Comparison of ENCODE assay signal across 12 cellular contexts in the genomic region with DNA sequence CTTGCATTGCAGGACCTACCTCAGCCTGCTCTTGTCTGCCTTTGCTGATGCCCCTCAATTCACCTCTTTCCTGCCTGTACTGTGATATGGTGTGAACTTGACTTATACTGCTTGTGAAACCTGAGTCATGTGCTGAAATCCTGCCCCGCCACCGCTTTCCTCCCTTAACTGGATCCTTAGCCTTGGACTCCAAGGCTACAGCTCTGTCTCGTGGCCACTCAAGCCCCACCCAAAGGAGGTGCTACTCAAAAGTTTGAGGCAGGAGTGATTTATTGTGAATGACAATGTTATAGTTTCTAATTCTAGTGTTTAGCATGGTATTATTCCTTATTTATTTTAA. TPM values are rescaled to one million over a fixed set of nuclear protein-coding genes. Genes with fewer than 3 reads are reported as not detected.
DNase-seq lines count a peak whose midpoint lies in the region; ATAC-seq and TF ChIP-seq lines count a peak whose summit lies in the region.
"Had no signal": no experiment of that assay in that cellular context is flagged by ENCODE, and none has a peak within 500 bp of the region (broad histone marks: within the 10 kb centered on the region; RNA-seq: fewer than 3 reads in every experiment).

No MANE protein-coding gene starts in this region.

- BruUV-seq in mammary epithelial cell (replicated peaks; lab: Mats Ljungman, UMichigan) = no TSS peak

- intact Hi-C loops in mammary epithelial cell (cut with micrococcal nuclease) = loop anchor here (10.0 kb wide), 1 partner anchor 537 kb away; no protein-coding TSS in a partner anchor

- dilution Hi-C loops in mammary epithelial cell (cut with HindIII; ENCODE audit: low sequenced_read_pairs) = no loop called here

- H3K36me3 Mint-ChIP-seq in stimulated activated naive B cell treated with anti-CD40 and anti-IgM and Interleukin-4, amounts not matched to agents 10 μg/mL and 1 μg/mL and 100 μg/mL, for 72 hours = peaks cover 13 to 17% of the 10 kb centered on the region in 2 donors
- H3K36me3 Mint-ChIP-seq: CD8-positive, alpha-beta memory T cell had no signal

- no peak for TF ChIP-seq CTCF in mammary epithelial cell (conservative IDR thresholded peaks at IDR 0.05 in 1 of 2, IDR thresholded peaks at IDR 0.05 in 1 of 2; ENCODE audit: extremely low read depth in 1 of 2, insufficient read depth in 1 of 2, low read depth in 1 of 2, low read length in 2 of 2)

- H3K79me2 ChIP-seq in mammary epithelial cell (ENCODE audit: insufficient read depth, low read length) = no peaks in the 10 kb centered on the region

- ATAC-seq in HG03342 (IDR thresholded peaks at IDR 0.05; ENCODE audit: unreplicated experiment) (peak; percentile 37), HG02798 (IDR thresholded peaks at IDR 0.05; ENCODE audit: poor library complexity, unreplicated experiment) (no peak)
- peak in 1 of 2 donors; percentile 72 for ATAC-seq in stimulated activated naive B cell treated with anti-CD40 and anti-IgM and Interleukin-4, amounts not matched to agents 10 μg/mL and 1 μg/mL and 100 μg/mL, for 72 hours (replicated peaks)

- no peak overlapping the region for H3K27ac ChIP-seq in mammary epithelial cell (ENCODE audit: insufficient read depth, low read depth, low read length)

- no peak overlapping the region for H2AFZ ChIP-seq in mammary epithelial cell (ENCODE audit: low read depth, low read length)

- H3K27me3 Mint-ChIP-seq in stimulated activated naive B cell treated with anti-CD40 and anti-IgM and Interleukin-4, amounts not matched to agents 10 μg/mL and 1 μg/mL and 100 μg/mL, for 72 hours = no peaks in the 10 kb centered on the region

- H3K4me1 ChIP-seq in mammary epithelial cell (ENCODE audit: insufficient read depth, low read length) = peaks cover 14% of the 10 kb centered on the region

- in situ Hi-C loops in mammary epithelial cell (cut with MboI; ENCODE audit: low sequenced_read_pairs in 2 of 2) = no loop called here

- CTCF ChIA-PET in mammary epithelial cell (lab: Charles Lee; ENCODE audit: low non-redundant PET) = no interaction called here

- H3K4me3 Mint-ChIP-seq in stimulated activated naive B cell treated with anti-CD40 and anti-IgM and Interleukin-4, amounts not matched to agents 10 μg/mL and 1 μg/mL and 100 μg/mL, for 72 hours = peak overlapping the region in 1 of 2 donors; percentile 70
- H3K4me3 Mint-ChIP-seq: CD8-positive, alpha-beta memory T cell had no signal

- no peaks in the 10 kb centered on the region for H4K20me1 ChIP-seq in mammary epithelial cell (ENCODE audit: insufficient read depth, low read length)

- no peaks in the 10 kb centered on the region for H3K27me3 ChIP-seq in mammary epithelial cell (ENCODE audit: insufficient read depth, low read length)

- peak overlapping the region; percentile 15 for H3K27ac Mint-ChIP-seq in stimulated activated naive B cell treated with anti-CD40 and anti-IgM and Interleukin-4, amounts not matched to agents 10 μg/mL and 1 μg/mL and 100 μg/mL, for 72 hours
- H3K27ac Mint-ChIP-seq: CD8-positive, alpha-beta memory T cell had no signal

- no peak overlapping the region for H3K4me3 ChIP-seq in mammary epithelial cell (replicated peaks in 1 of 3; ENCODE audit: insufficient read depth in 1 of 3, low read depth in 2 of 3, low read length in 3 of 3)

- H3K9me3 Mint-ChIP-seq in stimulated activated naive B cell treated with anti-CD40 and anti-IgM and Interleukin-4, amounts not matched to agents 10 μg/mL and 1 μg/mL and 100 μg/mL, for 72 hours = peaks cover 0 to 2% of the 10 kb centered on the region in 2 donors
- H3K9me3 Mint-ChIP-seq: CD8-positive, alpha-beta memory T cell had no signal

- no peak overlapping the region for H3K9ac ChIP-seq in mammary epithelial cell (ENCODE audit: insufficient read depth, low read length)

- peaks cover 20 to 52% of the 10 kb centered on the region in 2 donors for H3K4me1 Mint-ChIP-seq in stimulated activated naive B cell treated with anti-CD40 and anti-IgM and Interleukin-4, amounts not matched to agents 10 μg/mL and 1 μg/mL and 100 μg/mL, for 72 hours

- H3K4me2 ChIP-seq in mammary epithelial cell (ENCODE audit: insufficient read depth, low read depth, low read length) = no peak overlapping the region

- WGBS in mammary epithelial cell (ENCODE audit: low coverage, missing lambda C conversion rate) = 87% methylated on average over 3 of the region's 3 CpGs

- H3K9me3 ChIP-seq in mammary epithelial cell (replicated peaks; ENCODE audit: insufficient read depth, low read length) = no peaks in the 10 kb centered on the region

- DNase-seq in mammary epithelial cell = peak; percentile 47
- DNase-seq in iPS-NIHi11 (ENCODE audit: low spot score) = peak; percentile 31
- DNase-seq in stimulated activated naive B cell treated with anti-CD40 and anti-IgM and Interleukin-4, amounts not matched to agents 10 μg/mL and 1 μg/mL and 100 μg/mL, for 72 hours = no peak
- DNase-seq in NCI-H1105 treated with DMSO at 0.1 percent for 48 hours (lab: John Stamatoyannopoulos, UW) = no peak
- no peak for DNase-seq in NCI-H510A (lab: John Stamatoyannopoulos, UW)
- DNase-seq in OCI-M2 (lab: John Stamatoyannopoulos, UW; ENCODE audit: unreplicated experiment) = no peak
- DNase-seq: amygdala; CD8-positive, alpha-beta memory T cell; SHP77; stimulated activated CD4-positive, alpha-beta T cell treated with anti-CD3 and anti-CD28 coated beads, Interleukin-4, amount 100 ng/mL, for 4 hours had no signal

- no peaks in the 10 kb centered on the region for H3K36me3 ChIP-seq in mammary epithelial cell (ENCODE audit: insufficient read depth, low read length)

RNA-seq across cellular contexts. Expression of a gene that starts 56.1 kb away (rescaled TPM):
- 1 to 10 TPM; 1.0 to 4.8 TPM for total RNA-seq in mammary epithelial cell
- 1.0 TPM for polyA plus RNA-seq in mammary epithelial cell
- polyA minus RNA-seq in mammary epithelial cell = not detected
- total RNA-seq: CD8-positive, alpha-beta memory T cell had no signal
- polyA plus RNA-seq: CD8-positive, alpha-beta memory T cell had no signal

RNA-seq across cellular contexts. Expression of a gene that starts 58.8 kb away (rescaled TPM):
- 100 to 1,000 TPM in 1 of 2 donors, 10 to 100 TPM in 1; 82.9 to 109 TPM for total RNA-seq in mammary epithelial cell
- 51.3 TPM for polyA plus RNA-seq in mammary epithelial cell
- polyA minus RNA-seq in mammary epithelial cell = 70.1 TPM

Comparison
In these comparisons a context has a peak if more than half of its experiments do, and no peak if none do; other contexts are left out.
1. DNase-seq: peak in mammary epithelial cell (single experiment) and iPS-NIHi11 (single experiment); none in stimulated activated naive B cell treated with anti-CD40 and anti-IgM and Interleukin-4, amounts not matched to agents 10 μg/mL and 1 μg/mL and 100 μg/mL, for 72 hours (single experiment), NCI-H1105 treated with DMSO at 0.1 percent for 48 hours (single experiment), NCI-H510A (single experiment) and OCI-M2 (single experiment).